In genomic region chr18:25279133-25279532, GRCh38 we compare ENCODE assay signal across 24 cellular contexts.
A peak's percentile ranks its signal among the peaks of the same experiment; 100 is the strongest.
DNase-seq lines count a peak whose midpoint lies in the region; ATAC-seq, FAIRE-seq and TF ChIP-seq lines count a peak whose summit lies in the region.
"Had no signal": no experiment of that assay in that cellular context is flagged by ENCODE, and none has a peak within 500 bp of the region (broad histone marks: within the 10 kb centered on the region; RNA-seq: fewer than 3 reads in every experiment).

No MANE protein-coding gene starts in this region.

- H3K27me3 ChIP-seq in astrocyte (ENCODE audit: insufficient read depth, low read length): no peaks in the 10 kb centered on the region
- peaks cover 4% of the 10 kb centered on the region for H3K27me3 ChIP-seq in WERI-Rb-1 (ENCODE audit: insufficient read depth, low read depth, severe bottlenecking)
- H3K27me3 ChIP-seq: BE2C, tibial artery had no signal

- H3K4me3 ChIP-seq in astrocyte (ENCODE audit: insufficient read depth, low read depth, low read length) (no peak overlapping the region), fibroblast of the aortic adventitia (ENCODE audit: low read depth, low read length) (no peak overlapping the region), WERI-Rb-1 (ENCODE audit: low read depth, low read length) (no peak overlapping the region)
- H3K4me3 ChIP-seq: tibial artery had no signal

- H3K9me3 Mint-ChIP-seq in astrocyte (ENCODE audit: unreplicated experiment): no peaks in the 10 kb centered on the region
- no peaks in the 10 kb centered on the region for H3K9me3 Mint-ChIP-seq in activated T-cell treated with anti-CD3 and anti-CD28 coated beads, Interleukin-2, amount 50 U/mL, for 72 hours
- H3K9me3 Mint-ChIP-seq: activated CD4-positive, alpha-beta memory T cell treated with anti-CD3 and anti-CD28 coated beads, Interleukin-2, amount 10 ng/mL, durations not matched to agents 7 days and 5 days; activated naive CD8-positive, alpha-beta T cell treated with anti-CD3 and anti-CD28 coated beads, Interleukin-2, amount 50 U/mL, for 24 hours; stimulated activated naive CD8-positive, alpha-beta T cell treated with anti-CD3 and anti-CD28 coated beads, Interleukin-15, amount 100 ng/mL, for 72 hours had no signal

- peak; percentile 37 for DNase-seq in NCI-H82 (lab: John Stamatoyannopoulos, UW)
- no peak for DNase-seq in NCI-H82 treated with DMSO at 0.1 percent for 48 hours (lab: John Stamatoyannopoulos, UW; ENCODE audit: unreplicated experiment)
- peak; percentile 23 for DNase-seq in astrocyte (ENCODE audit: low read depth)
- DNase-seq in fibroblast of the aortic adventitia (ENCODE audit: low read depth): peak; percentile 39
- no peak for DNase-seq in activated T-cell treated with anti-CD3 and anti-CD28 coated beads, Interleukin-2, amount 50 U/mL, for 72 hours
- DNase-seq in foreskin melanocyte: no peak
- DNase-seq in posterior cingulate gyrus: no peak
- DNase-seq in WERI-Rb-1: no peak
- DNase-seq: activated CD4-positive, alpha-beta memory T cell treated with anti-CD3 and anti-CD28 coated beads, Interleukin-2, amount 10 ng/mL, durations not matched to agents 7 days and 5 days; activated CD4-positive, CD25-positive, alpha-beta regulatory T cell; activated gamma-delta T cell; activated naive CD8-positive, alpha-beta T cell treated with anti-CD3 and anti-CD28 coated beads, Interleukin-2, amount 50 U/mL, for 24 hours; BE2C; mammary epithelial cell; NCI-H1436 treated with DMSO at 0.1 percent for 48 hours; NCI-H526 treated with DMSO at 0.1 percent for 48 hours; Right ventricle myocardium superior; stimulated activated CD4-positive, alpha-beta T cell treated with anti-CD3 and anti-CD28 coated beads, Interleukin-12 subunit alpha, Interleukin-12 subunit beta, amount 100 ng/mL, for 4 hours; stimulated activated naive CD8-positive, alpha-beta T cell treated with anti-CD3 and anti-CD28 coated beads, Interleukin-15, amount 100 ng/mL, for 72 hours; T-helper 9 cell; tibial artery had no signal

- no peak for FAIRE-seq in astrocyte (lab: Jason Lieb, UNC)
- FAIRE-seq: A204.1, bronchial epithelial cell, H1 had no signal

- no peaks in the 10 kb centered on the region for H3K79me2 ChIP-seq in astrocyte (ENCODE audit: insufficient read depth, low read length)

- no peak overlapping the region for H3K4me3 Mint-ChIP-seq in astrocyte (ENCODE audit: unreplicated experiment)
- no peak overlapping the region for H3K4me3 Mint-ChIP-seq in activated T-cell treated with anti-CD3 and anti-CD28 coated beads, Interleukin-2, amount 50 U/mL, for 72 hours
- H3K4me3 Mint-ChIP-seq: activated CD4-positive, alpha-beta memory T cell treated with anti-CD3 and anti-CD28 coated beads, Interleukin-2, amount 10 ng/mL, durations not matched to agents 7 days and 5 days; activated naive CD8-positive, alpha-beta T cell treated with anti-CD3 and anti-CD28 coated beads, Interleukin-2, amount 50 U/mL, for 24 hours; stimulated activated naive CD8-positive, alpha-beta T cell treated with anti-CD3 and anti-CD28 coated beads, Interleukin-15, amount 100 ng/mL, for 72 hours had no signal

- intact Hi-C loops in posterior cingulate gyrus (cut with DNase I): no loop called here

- no peak for ATAC-seq in activated T-cell treated with anti-CD3 and anti-CD28 coated beads, Interleukin-2, amount 50 U/mL, for 72 hours (replicated peaks in 1 of 2)
- ATAC-seq: activated naive CD8-positive, alpha-beta T cell treated with anti-CD3 and anti-CD28 coated beads, Interleukin-2, amount 50 U/mL, for 24 hours; stimulated activated naive CD8-positive, alpha-beta T cell treated with anti-CD3 and anti-CD28 coated beads, Interleukin-15, amount 100 ng/mL, for 72 hours had no signal

- H2AFZ ChIP-seq in astrocyte (ENCODE audit: low read depth, low read length): no peak overlapping the region

- H3K27me3 Mint-ChIP-seq in astrocyte (ENCODE audit: low read depth, unreplicated experiment): no peaks in the 10 kb centered on the region
- peaks cover 12% of the 10 kb centered on the region for H3K27me3 Mint-ChIP-seq in activated T-cell treated with anti-CD3 and anti-CD28 coated beads, Interleukin-2, amount 50 U/mL, for 72 hours (ENCODE audit: low read depth)

- TF ChIP-seq CTCF in astrocyte (IDR thresholded peaks at IDR 0.05; ENCODE audit: insufficient read depth, low read depth, low read length): no peak
- TF ChIP-seq CTCF in fibroblast of the aortic adventitia (IDR thresholded peaks at IDR 0.05; ENCODE audit: insufficient read depth, low read length): no peak
- no peak for TF ChIP-seq CTCF in WERI-Rb-1 (IDR thresholded peaks at IDR 0.05; ENCODE audit: low read depth, low read length)

- H3K4me2 ChIP-seq in astrocyte (ENCODE audit: low read length): peak overlapping the region; percentile 53

- no peak overlapping the region for H3K27ac ChIP-seq in astrocyte (ENCODE audit: low read depth, low read length)
- no peak overlapping the region for H3K27ac ChIP-seq in WERI-Rb-1
- H3K27ac ChIP-seq: tibial artery had no signal

- H3K9me3 ChIP-seq in astrocyte (ENCODE audit: insufficient read depth, low read depth, low read length) (no peaks in the 10 kb centered on the region), WERI-Rb-1 (ENCODE audit: severe bottlenecking) (no peaks in the 10 kb centered on the region)
- H3K9me3 ChIP-seq: BE2C, tibial artery had no signal

- H3K9ac ChIP-seq in astrocyte (ENCODE audit: low read length): no peak overlapping the region

- H3K36me3 ChIP-seq in astrocyte (ENCODE audit: insufficient read depth, low read length) (no peaks in the 10 kb centered on the region), WERI-Rb-1 (no peaks in the 10 kb centered on the region)
- H3K36me3 ChIP-seq: BE2C, tibial artery had no signal

- H3K4me1 Mint-ChIP-seq in astrocyte (ENCODE audit: low read depth, unreplicated experiment): peaks cover 28% of the 10 kb centered on the region
- H3K4me1 Mint-ChIP-seq in activated T-cell treated with anti-CD3 and anti-CD28 coated beads, Interleukin-2, amount 50 U/mL, for 72 hours (ENCODE audit: low read depth): no peaks in the 10 kb centered on the region
- H3K4me1 Mint-ChIP-seq: activated CD4-positive, alpha-beta memory T cell treated with anti-CD3 and anti-CD28 coated beads, Interleukin-2, amount 10 ng/mL, durations not matched to agents 7 days and 5 days; activated naive CD8-positive, alpha-beta T cell treated with anti-CD3 and anti-CD28 coated beads, Interleukin-2, amount 50 U/mL, for 24 hours; stimulated activated naive CD8-positive, alpha-beta T cell treated with anti-CD3 and anti-CD28 coated beads, Interleukin-15, amount 100 ng/mL, for 72 hours had no signal

- H3K4me1 ChIP-seq in astrocyte (ENCODE audit: insufficient read depth, low read length): peaks cover 14% of the 10 kb centered on the region
- H3K4me1 ChIP-seq: BE2C, tibial artery had no signal

- no peaks in the 10 kb centered on the region for H4K20me1 ChIP-seq in astrocyte (ENCODE audit: insufficient read depth, low read length)

- no peaks in the 10 kb centered on the region for H3K36me3 Mint-ChIP-seq in astrocyte (ENCODE audit: low read depth, unreplicated experiment)
- H3K36me3 Mint-ChIP-seq in activated T-cell treated with anti-CD3 and anti-CD28 coated beads, Interleukin-2, amount 50 U/mL, for 72 hours (ENCODE audit: insufficient read depth in 2 of 2): no peaks in the 10 kb centered on the region

- H3K27ac Mint-ChIP-seq in astrocyte (ENCODE audit: unreplicated experiment): no peak overlapping the region
- no peak overlapping the region for H3K27ac Mint-ChIP-seq in activated T-cell treated with anti-CD3 and anti-CD28 coated beads, Interleukin-2, amount 50 U/mL, for 72 hours
- H3K27ac Mint-ChIP-seq: activated CD4-positive, alpha-beta memory T cell treated with anti-CD3 and anti-CD28 coated beads, Interleukin-2, amount 10 ng/mL, durations not matched to agents 7 days and 5 days; activated naive CD8-positive, alpha-beta T cell treated with anti-CD3 and anti-CD28 coated beads, Interleukin-2, amount 50 U/mL, for 24 hours; stimulated activated naive CD8-positive, alpha-beta T cell treated with anti-CD3 and anti-CD28 coated beads, Interleukin-15, amount 100 ng/mL, for 72 hours had no signal

Comparison
In these comparisons a context has a peak if more than half of its experiments do, and no peak if none do; other contexts are left out.
1. DNase-seq: peak in NCI-H82 (single experiment), astrocyte (single experiment) and fibroblast of the aortic adventitia (single experiment); none in NCI-H82 treated with DMSO at 0.1 percent for 48 hours (single experiment), activated T-cell treated with anti-CD3 and anti-CD28 coated beads, Interleukin-2, amount 50 U/mL, for 72 hours (0 of 2), foreskin melanocyte (single experiment), posterior cingulate gyrus (0 of 10) and WERI-Rb-1 (single experiment).